8 cellular contexts compared by ENCODE assay signal in genomic region chr1:234608026-234608719, GRCh38. TPM values are rescaled to one million over a fixed set of nuclear protein-coding genes. Genes with fewer than 3 reads are reported as not detected.
DNase-seq lines count a peak whose midpoint lies in the region; ATAC-seq and TF ChIP-seq lines count a peak whose summit lies in the region.

No MANE protein-coding gene starts in this region.

- H3K27ac Mint-ChIP-seq in activated naive CD8-positive, alpha-beta T cell treated with anti-CD3 and anti-CD28 coated beads, Interleukin-2, amount 50 U/mL, for 24 hours, result peak overlapping the region; percentile 99
- H3K27ac Mint-ChIP-seq in progenitor cell of endocrine pancreas, result peak overlapping the region; percentile 99

- peaks cover 21% of the 10 kb centered on the region for H3F3A ChIP-seq in Loucy (ENCODE audit: low read depth)

- intact Hi-C loops in heart left ventricle (cut with DNase I) (loop anchor here in 7 of 10 donors (1.0 to 10.0 kb wide), 7 partner anchors 71 to 474 kb away; no protein-coding TSS in a partner anchor), aorta (cut with DNase I) (loop anchor here (5.0 to 10.0 kb wide), 2 partner anchors 257 to 309 kb away; no protein-coding TSS in a partner anchor)

- H3K9ac ChIP-seq in Loucy (ENCODE audit: low read depth, low read length, poor library complexity, severe bottlenecking), result peak overlapping the region; percentile 92

- 0 to 2% (median 1%) methylated on average over 26 to 39 of the region's 39 CpGs for WGBS in heart left ventricle, 4 donors
- 0 to 1% methylated on average over 31 to 39 of the region's 39 CpGs for WGBS in aorta, 2 donors

- peaks cover 62% of the 10 kb centered on the region for H3K4me1 Mint-ChIP-seq in activated naive CD8-positive, alpha-beta T cell treated with anti-CD3 and anti-CD28 coated beads, Interleukin-2, amount 50 U/mL, for 24 hours
- H3K4me1 Mint-ChIP-seq in progenitor cell of endocrine pancreas (ENCODE audit: low read depth), result peaks cover 45% of the 10 kb centered on the region

- peaks cover 6% of the 10 kb centered on the region for H3K27me3 Mint-ChIP-seq in activated naive CD8-positive, alpha-beta T cell treated with anti-CD3 and anti-CD28 coated beads, Interleukin-2, amount 50 U/mL, for 24 hours
- no peaks in the 10 kb centered on the region for H3K27me3 Mint-ChIP-seq in progenitor cell of endocrine pancreas

- peaks cover 53% of the 10 kb centered on the region for H3K4me1 ChIP-seq in Loucy (ENCODE audit: insufficient read depth, low read length, poor library complexity, severe bottlenecking)
- peaks cover 10 to 48% (median 28%) of the 10 kb centered on the region in 12 donors for H3K4me1 ChIP-seq in heart left ventricle
- peaks cover 5% of the 10 kb centered on the region in 2 donors for H3K4me1 ChIP-seq in aorta (ENCODE audit: control insufficient read depth in 1 of 2, insufficient read depth in 2 of 2, low read length in 2 of 2)

- H3K4me3 ChIP-seq in Loucy (ENCODE audit: low read length, poor library complexity, severe bottlenecking), result peak overlapping the region; percentile 88
- H3K4me3 ChIP-seq in heart left ventricle, result peak overlapping the region; percentile 64 to 95 (median 85)
- H3K4me3 ChIP-seq in aorta (ENCODE audit: low read length in 2 of 2), result peak overlapping the region; percentile 89 to 92

- peak; percentile 21 for ATAC-seq in GM21576 (IDR thresholded peaks at IDR 0.05; ENCODE audit: unreplicated experiment)
- peak; percentile 37 for ATAC-seq in activated naive CD8-positive, alpha-beta T cell treated with anti-CD3 and anti-CD28 coated beads, Interleukin-2, amount 50 U/mL, for 24 hours
- peak; percentile 29 to 55 (median 50) for ATAC-seq in heart left ventricle
- ATAC-seq in aorta (ENCODE audit: low FRiP score), result peak; percentile 67

- H3K9me3 ChIP-seq in Loucy (ENCODE audit: insufficient read depth, low read depth, low read length) (no peaks in the 10 kb centered on the region), heart left ventricle (no peaks in the 10 kb centered on the region), aorta (ENCODE audit: control insufficient read depth, low read length) (no peaks in the 10 kb centered on the region)

- H3K36me3 Mint-ChIP-seq in activated naive CD8-positive, alpha-beta T cell treated with anti-CD3 and anti-CD28 coated beads, Interleukin-2, amount 50 U/mL, for 24 hours (ENCODE audit: low read depth), result peaks cover 49% of the 10 kb centered on the region
- peaks cover 38% of the 10 kb centered on the region for H3K36me3 Mint-ChIP-seq in progenitor cell of endocrine pancreas (ENCODE audit: insufficient read depth)

- H3K27ac ChIP-seq in heart left ventricle (peak overlapping the region; percentile 88 to 100 (median 99)), aorta (ENCODE audit: low read depth in 1 of 2, low read length in 2 of 2) (peak overlapping the region; percentile 97 to 99)

- TF ChIP-seq POLR2A in heart left ventricle (IDR thresholded peaks at IDR 0.05), result peak in 1 of 2 donors; percentile 40

- H3K36me3 ChIP-seq in Loucy (ENCODE audit: insufficient read depth, low read length), result peaks cover 31% of the 10 kb centered on the region
- H3K36me3 ChIP-seq in heart left ventricle, result peaks cover 3 to 55% (median 35%) of the 10 kb centered on the region in 9 donors
- H3K36me3 ChIP-seq in aorta (ENCODE audit: control insufficient read depth in 1 of 2, insufficient read depth in 2 of 2, low read length in 1 of 2), result peaks cover 0 to 4% of the 10 kb centered on the region in 2 donors

- 0 out of 2 replicates have a peak, but pooled peaks have one; percentile 27 for TF ChIP-seq CTCF in Loucy (conservative IDR thresholded peaks at IDR 0.05; ENCODE audit: low read length)
- no peak for TF ChIP-seq CTCF in heart left ventricle (IDR thresholded peaks at IDR 0.05)
- peak; percentile 8 for TF ChIP-seq CTCF in progenitor cell of endocrine pancreas (IDR thresholded peaks at IDR 0.05; ENCODE audit: unreplicated experiment)

- peaks cover 54% of the 10 kb centered on the region for H4K20me1 ChIP-seq in Loucy (ENCODE audit: insufficient read depth, low read length, poor library complexity, severe bottlenecking)

- H3K9me3 Mint-ChIP-seq in activated naive CD8-positive, alpha-beta T cell treated with anti-CD3 and anti-CD28 coated beads, Interleukin-2, amount 50 U/mL, for 24 hours, result no peaks in the 10 kb centered on the region
- H3K9me3 Mint-ChIP-seq in progenitor cell of endocrine pancreas (ENCODE audit: low read depth), result no peaks in the 10 kb centered on the region

- no peaks in the 10 kb centered on the region for H3K9me2 ChIP-seq in Loucy (replicated peaks; ENCODE audit: low read depth, low read length)

- peaks cover 14% of the 10 kb centered on the region for H3K27me3 ChIP-seq in Loucy (ENCODE audit: insufficient read depth, low read length, poor library complexity, severe bottlenecking)
- no peaks in the 10 kb centered on the region for H3K27me3 ChIP-seq in heart left ventricle
- H3K27me3 ChIP-seq in aorta (ENCODE audit: control insufficient read depth in 1 of 2, insufficient read depth in 2 of 2, low read length in 1 of 2), result no peaks in the 10 kb centered on the region

- H3K4me2 ChIP-seq in Loucy (ENCODE audit: low read depth, low read length, poor library complexity, severe bottlenecking), result peak overlapping the region; percentile 95

- peak overlapping the region; percentile 93 for H3K4me3 Mint-ChIP-seq in activated naive CD8-positive, alpha-beta T cell treated with anti-CD3 and anti-CD28 coated beads, Interleukin-2, amount 50 U/mL, for 24 hours
- peak overlapping the region; percentile 94 for H3K4me3 Mint-ChIP-seq in progenitor cell of endocrine pancreas (ENCODE audit: low read depth)

- peaks cover 72% of the 10 kb centered on the region for H3K79me2 ChIP-seq in Loucy (ENCODE audit: insufficient read depth, low read length)

- DNase-seq in DMS 273 (lab: John Stamatoyannopoulos, UW; ENCODE audit: unreplicated experiment), result peak; percentile 80
- peak; percentile 95 for DNase-seq in SW480 (ENCODE audit: low spot score)
- peak; percentile 70 for DNase-seq in activated naive CD8-positive, alpha-beta T cell treated with anti-CD3 and anti-CD28 coated beads, Interleukin-2, amount 50 U/mL, for 24 hours
- DNase-seq in heart left ventricle, result peak; percentile 78 to 87 (median 83)
- DNase-seq in progenitor cell of endocrine pancreas (ENCODE audit: low spot score, unreplicated experiment), result peak; percentile 30
- peak; percentile 86 to 91 for DNase-seq in aorta

- H2AFZ ChIP-seq in Loucy (ENCODE audit: low read length), result no peak overlapping the region

RNA-seq across cellular contexts. Expression of gene IRF2BP2, which starts 1.8 kb away (rescaled TPM):
- total RNA-seq in heart left ventricle, result 100 to 1,000 TPM in 4 of 9 donors, 10 to 100 TPM in 5; 76.7 to 126 (median 81.3) TPM
- polyA plus RNA-seq in heart left ventricle, result 10 to 100 TPM; 36.1 to 77.4 TPM
- total RNA-seq in progenitor cell of endocrine pancreas, result 193 and 214 TPM in 2 replicates
- total RNA-seq in aorta, result 100 to 1,000 TPM in 1 of 2 donors, 10 to 100 TPM in 1; 90.6 to 148 TPM
- polyA plus RNA-seq in aorta, result 100 to 1,000 TPM in 1 of 2 donors, 10 to 100 TPM in 1; 36.9 to 123 TPM

Comparison
In these comparisons a context has a peak if more than half of its experiments do, and no peak if none do; other contexts are left out.
1. Peak in every context shown above with its lines: DNase-seq, ATAC-seq, H3K4me3 ChIP-seq and H3K27ac ChIP-seq.
2. DNase-seq: peak in every context shown above with its lines; median percentile 95 in SW480; 88 in aorta; 83 in heart left ventricle; 80 in DMS 273; 70 in activated naive CD8-positive, alpha-beta T cell treated with anti-CD3 and anti-CD28 coated beads, Interleukin-2, amount 50 U/mL, for 24 hours; 30 in progenitor cell of endocrine pancreas.
3. CTCF ChIP-seq: peak in Loucy (single experiment) and progenitor cell of endocrine pancreas (single experiment); none in heart left ventricle (0 of 12).